In the genomic region with DNA sequence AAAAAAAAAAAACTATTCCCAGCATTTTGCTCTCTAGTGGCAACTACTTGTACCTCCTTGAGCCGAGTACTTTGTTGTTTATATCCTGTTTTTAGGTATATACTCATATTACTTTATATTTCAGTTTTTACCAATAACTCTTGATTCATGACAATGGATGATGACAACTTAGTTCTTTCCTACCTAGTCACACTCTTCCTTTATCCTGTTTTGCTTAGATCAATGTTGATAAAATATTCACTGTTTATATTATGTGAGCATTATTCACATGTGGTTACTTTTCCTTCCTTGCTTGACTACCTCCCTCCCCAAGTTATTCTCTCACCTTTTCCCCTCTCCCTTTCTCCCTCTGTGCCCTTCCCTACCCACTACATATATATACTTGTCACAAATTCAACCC, we compare ENCODE assay signal across 19 cellular contexts. TPM values are rescaled to one million over a fixed set of nuclear protein-coding genes. Genes with fewer than 3 reads are reported as not detected.
DNase-seq lines count a peak whose midpoint lies in the region; ATAC-seq and TF ChIP-seq lines count a peak whose summit lies in the region.
"Had no signal": no experiment of that assay in that cellular context is flagged by ENCODE, and none has a peak within 500 bp of the region (broad histone marks: within the 10 kb centered on the region; RNA-seq: fewer than 3 reads in every experiment).

No MANE protein-coding gene starts in this region.

- peaks cover 1% of the 10 kb centered on the region; the same call in 1 of the 2 replicates for H3K27me3 Mint-ChIP-seq in HFFc6 (ENCODE audit: insufficient read depth)
- no peaks in the 10 kb centered on the region for H3K27me3 Mint-ChIP-seq in nephron progenitor cell (ENCODE audit: low read depth, poor library complexity)
- H3K27me3 Mint-ChIP-seq in activated CD8-positive, alpha-beta T cell treated with anti-CD3 and anti-CD28 coated beads, Interleukin-2, amount 10 ng/mL, durations not matched to agents 7 days and 5 days (ENCODE audit: low read depth): no peaks in the 10 kb centered on the region
- H3K27me3 Mint-ChIP-seq in effector memory CD8-positive, alpha-beta T cell: no peaks in the 10 kb centered on the region
- H3K27me3 Mint-ChIP-seq: CD4-positive, alpha-beta memory T cell; IgD-negative memory B cell had no signal

- H3K27ac Mint-ChIP-seq in HFFc6 (no peak overlapping the region), nephron progenitor cell (peak overlapping the region; percentile 20)
- H3K27ac Mint-ChIP-seq in activated CD8-positive, alpha-beta T cell treated with anti-CD3 and anti-CD28 coated beads, Interleukin-2, amount 10 ng/mL, durations not matched to agents 7 days and 5 days: no peak overlapping the region
- H3K27ac Mint-ChIP-seq in effector memory CD8-positive, alpha-beta T cell: peak overlapping the region in 1 of 2 donors; percentile 42
- H3K27ac Mint-ChIP-seq: IgD-negative memory B cell had no signal

- peak; percentile 32 for DNase-seq in Caki2 (ENCODE audit: low read depth)
- DNase-seq in HFFc6: peak; percentile 9
- DNase-seq in dermis blood vessel endothelial cell: peak; percentile 58
- DNase-seq in nephron progenitor cell: no peak
- no peak for DNase-seq in activated CD8-positive, alpha-beta T cell treated with anti-CD3 and anti-CD28 coated beads, Interleukin-2, amount 10 ng/mL, durations not matched to agents 7 days and 5 days
- DNase-seq in effector memory CD8-positive, alpha-beta T cell: no peak
- DNase-seq: Calu3; CD4-positive, alpha-beta memory T cell; DMS53; Karpas-422; NCI-H1105 treated with DMSO at 0.1 percent for 48 hours; NCI-H1694 treated with DMSO at 0.1 percent for 48 hours; NCI-H524; NCI-H82; RPMI8226; SHP77 treated with DMSO at 0.1 percent for 48 hours; SK-N-SH had no signal

- peaks cover 70% of the 10 kb centered on the region for H3K4me1 Mint-ChIP-seq in HFFc6 (ENCODE audit: low read depth)
- H3K4me1 Mint-ChIP-seq in nephron progenitor cell: peaks cover 82% of the 10 kb centered on the region
- peaks cover 22% of the 10 kb centered on the region for H3K4me1 Mint-ChIP-seq in activated CD8-positive, alpha-beta T cell treated with anti-CD3 and anti-CD28 coated beads, Interleukin-2, amount 10 ng/mL, durations not matched to agents 7 days and 5 days (ENCODE audit: low read depth)
- peaks cover 29 to 58% of the 10 kb centered on the region in 2 donors for H3K4me1 Mint-ChIP-seq in effector memory CD8-positive, alpha-beta T cell (ENCODE audit: low read depth in 2 of 2)

- no peak for ATAC-seq in activated CD8-positive, alpha-beta T cell treated with anti-CD3 and anti-CD28 coated beads, Interleukin-2, amount 10 ng/mL, durations not matched to agents 7 days and 5 days
- no peak for ATAC-seq in effector memory CD8-positive, alpha-beta T cell (replicated peaks)
- no peak for ATAC-seq in HG03045 (IDR thresholded peaks at IDR 0.05; ENCODE audit: unreplicated experiment)

- in situ Hi-C loops in Caki2 (cut with HindIII; ENCODE audit: low pct_unique_long_range_greater_than_20kb, low sequenced_read_pairs): no loop called here

- H3K36me3 Mint-ChIP-seq in HFFc6 (ENCODE audit: low read depth): peaks cover 14% of the 10 kb centered on the region; the same call in 1 of the 2 replicates
- H3K36me3 Mint-ChIP-seq in nephron progenitor cell (ENCODE audit: low read depth): peaks cover 40% of the 10 kb centered on the region
- H3K36me3 Mint-ChIP-seq in activated CD8-positive, alpha-beta T cell treated with anti-CD3 and anti-CD28 coated beads, Interleukin-2, amount 10 ng/mL, durations not matched to agents 7 days and 5 days (ENCODE audit: low read depth): peaks cover 4% of the 10 kb centered on the region
- H3K36me3 Mint-ChIP-seq in effector memory CD8-positive, alpha-beta T cell (ENCODE audit: insufficient read depth): peaks cover 14% of the 10 kb centered on the region

- CTCF ChIA-PET in activated CD8-positive, alpha-beta T cell treated with anti-CD3 and anti-CD28 coated beads, Interleukin-2, amount 10 ng/mL, durations not matched to agents 7 days and 5 days (lab: Charles Lee): no interaction called here

- TF ChIP-seq CTCF in HFFc6 (IDR thresholded peaks at IDR 0.05): no peak
- no peak for TF ChIP-seq CTCF in nephron progenitor cell (IDR thresholded peaks at IDR 0.05)

- POLR2A ChIA-PET in activated CD8-positive, alpha-beta T cell treated with anti-CD3 and anti-CD28 coated beads, Interleukin-2, amount 10 ng/mL, durations not matched to agents 7 days and 5 days (lab: Charles Lee): no interaction called here

- H3K9me3 Mint-ChIP-seq in HFFc6 (no peaks in the 10 kb centered on the region), nephron progenitor cell (no peaks in the 10 kb centered on the region)
- H3K9me3 Mint-ChIP-seq in activated CD8-positive, alpha-beta T cell treated with anti-CD3 and anti-CD28 coated beads, Interleukin-2, amount 10 ng/mL, durations not matched to agents 7 days and 5 days (ENCODE audit: insufficient read depth): no peaks in the 10 kb centered on the region
- no peaks in the 10 kb centered on the region for H3K9me3 Mint-ChIP-seq in effector memory CD8-positive, alpha-beta T cell
- H3K9me3 Mint-ChIP-seq: CD4-positive, alpha-beta memory T cell; IgD-negative memory B cell had no signal

- H3K4me3 Mint-ChIP-seq in HFFc6 (no peak overlapping the region), nephron progenitor cell (no peak overlapping the region)
- H3K4me3 Mint-ChIP-seq in activated CD8-positive, alpha-beta T cell treated with anti-CD3 and anti-CD28 coated beads, Interleukin-2, amount 10 ng/mL, durations not matched to agents 7 days and 5 days: no peak overlapping the region
- no peak overlapping the region for H3K4me3 Mint-ChIP-seq in effector memory CD8-positive, alpha-beta T cell
- H3K4me3 Mint-ChIP-seq: IgD-negative memory B cell had no signal

RNA-seq across cellular contexts. Expression of a gene that starts 53.7 kb away (rescaled TPM):
- 11.4 and 14.3 TPM in 2 replicates for total RNA-seq in Caki2 (2014; rRNA removed; shearing (Covaris generic); ENCODE audit: low replicate concordance)
- total RNA-seq in HFFc6 (2021; fragmentation: NEBNext Ultra II Directional; extraction: Animal tissue kit (Norgen Biotek cat#: 25700)): 10 to 100 TPM; 10.9 to 13.5 (median 11.6) TPM
- 6.0 and 6.8 TPM in 2 replicates for total RNA-seq in dermis blood vessel endothelial cell
- total RNA-seq in activated CD8-positive, alpha-beta T cell treated with anti-CD3 and anti-CD28 coated beads, Interleukin-2, amount 10 ng/mL, durations not matched to agents 7 days and 5 days: 1 to 10 TPM; 2.2 to 3.1 TPM

RNA-seq across cellular contexts. Expression of a gene that starts 53.9 kb away (rescaled TPM):
- total RNA-seq in Caki2 (2014; rRNA removed; shearing (Covaris generic); ENCODE audit: low replicate concordance): 3,923 and 4,358 TPM in 2 replicates
- total RNA-seq in HFFc6 (2021; fragmentation: NEBNext Ultra II Directional; extraction: Animal tissue kit (Norgen Biotek cat#: 25700)): 1,000 to 10,000 TPM; 1,680 to 2,112 (median 1,953) TPM
- 1,782 and 3,418 TPM in 2 replicates for total RNA-seq in dermis blood vessel endothelial cell
- 1,000 to 10,000 TPM; 1,496 to 1,569 TPM for total RNA-seq in activated CD8-positive, alpha-beta T cell treated with anti-CD3 and anti-CD28 coated beads, Interleukin-2, amount 10 ng/mL, durations not matched to agents 7 days and 5 days

RNA-seq across cellular contexts. Expression of a gene that starts 57.3 kb away (rescaled TPM):
- total RNA-seq in Caki2 (2014; rRNA removed; shearing (Covaris generic); ENCODE audit: low replicate concordance): 60.6 and 80.2 TPM in 2 replicates
- total RNA-seq in HFFc6 (2021; fragmentation: NEBNext Ultra II Directional; extraction: Animal tissue kit (Norgen Biotek cat#: 25700)): 10 to 100 TPM; 75.6 to 93.8 (median 84.2) TPM
- 137 and 152 TPM in 2 replicates for total RNA-seq in dermis blood vessel endothelial cell
- 10 to 100 TPM; 54.0 to 54.9 TPM for total RNA-seq in activated CD8-positive, alpha-beta T cell treated with anti-CD3 and anti-CD28 coated beads, Interleukin-2, amount 10 ng/mL, durations not matched to agents 7 days and 5 days

Comparison
In these comparisons a context has a peak if more than half of its experiments do, and no peak if none do; other contexts are left out.
1. DNase-seq: peak in Caki2 (single experiment), HFFc6 (single experiment) and dermis blood vessel endothelial cell (single experiment); none in nephron progenitor cell (single experiment), activated CD8-positive, alpha-beta T cell treated with anti-CD3 and anti-CD28 coated beads, Interleukin-2, amount 10 ng/mL, durations not matched to agents 7 days and 5 days (single experiment) and effector memory CD8-positive, alpha-beta T cell (0 of 3).